8 cellular contexts compared by ENCODE assay signal in the genomic region with DNA sequence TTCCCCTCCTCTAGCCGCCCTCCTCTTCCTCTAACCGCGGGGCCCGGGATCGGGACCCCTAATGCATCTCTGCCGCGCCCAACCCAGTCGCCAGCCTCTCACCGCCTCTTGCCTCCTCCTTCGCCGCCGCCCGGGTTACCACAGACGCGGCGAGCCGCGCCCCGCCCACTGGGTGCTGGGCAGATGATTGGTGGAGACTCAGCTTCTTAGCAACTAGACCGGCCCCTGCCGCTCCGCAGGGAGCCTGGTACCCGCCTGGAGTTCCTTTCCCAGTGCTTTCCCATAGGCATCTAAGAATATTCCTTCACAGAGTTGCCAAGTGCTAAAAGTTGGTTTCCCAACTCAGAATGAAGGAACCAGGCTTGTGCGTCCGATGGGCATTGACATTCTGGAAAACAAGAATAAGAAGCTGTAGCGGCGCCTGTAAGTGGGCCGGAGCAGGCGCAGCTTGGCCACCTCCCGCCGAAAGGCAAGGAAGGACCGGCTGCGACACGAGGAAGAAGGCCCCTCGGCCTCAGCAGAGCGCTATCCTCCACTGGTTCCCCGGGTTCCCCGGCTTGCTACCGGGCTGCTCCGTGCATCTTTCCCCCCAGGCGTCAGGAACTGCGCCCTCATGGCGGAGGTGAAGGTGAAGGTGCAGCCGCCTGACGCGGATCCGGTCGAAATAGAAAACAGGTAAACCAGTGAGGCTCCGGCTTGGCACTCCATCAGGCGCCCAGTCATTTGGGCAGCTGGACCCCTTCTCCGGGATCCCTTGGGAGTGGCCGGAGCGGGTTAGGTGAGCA. TPM values are rescaled to one million over a fixed set of nuclear protein-coding genes. Genes with fewer than 3 reads are reported as not detected.
A peak's percentile ranks its signal among the peaks of the same experiment; 100 is the strongest.
DNase-seq lines count a peak whose midpoint lies in the region; ATAC-seq and TF ChIP-seq lines count a peak whose summit lies in the region.

Gene DZANK1, minus strand, starts transcription at position 137 of the 785 bp plus-strand sequence. CDS start 1,672 bp downstream, outside the sequence.
A gene with protein sequence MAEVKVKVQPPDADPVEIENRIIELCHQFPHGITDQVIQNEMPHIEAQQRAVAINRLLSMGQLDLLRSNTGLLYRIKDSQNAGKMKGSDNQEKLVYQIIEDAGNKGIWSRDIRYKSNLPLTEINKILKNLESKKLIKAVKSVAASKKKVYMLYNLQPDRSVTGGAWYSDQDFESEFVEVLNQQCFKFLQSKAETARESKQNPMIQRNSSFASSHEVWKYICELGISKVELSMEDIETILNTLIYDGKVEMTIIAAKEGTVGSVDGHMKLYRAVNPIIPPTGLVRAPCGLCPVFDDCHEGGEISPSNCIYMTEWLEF (plus strand): TSS at position 497 of the 785 bp plus-strand sequence. CDS start 117 bp downstream, at position 614.

- intact Hi-C loops in esophagus squamous epithelium (cut with DNase I): no loop called here

- peak within 1 kb of the TSS; percentile 89 for H3K27ac ChIP-seq in DND-41 (ENCODE audit: low read length)
- peak within 1 kb of the TSS; percentile 64 for H3K27ac ChIP-seq in KOPT-K1 (ENCODE audit: low read depth, low read length, poor library complexity, severe bottlenecking)
- peak within 1 kb of the TSS; percentile 72 to 85 (median 80) for H3K27ac ChIP-seq in Peyer's patch
- H3K27ac ChIP-seq in esophagus squamous epithelium: peak within 1 kb of the TSS; percentile 74 to 91 (median 88)
- peak within 1 kb of the TSS; percentile 90 for H3K27ac ChIP-seq in muscle layer of duodenum (ENCODE audit: low read length)

- H3K9ac ChIP-seq in DND-41 (ENCODE audit: low read depth, low read length): peak within 1 kb of the TSS; percentile 78

- 0% methylated on average over 5 to 29 of the region's 53 CpGs for WGBS in esophagus squamous epithelium, 2 donors

- H3K4me3 ChIP-seq in DND-41 (ENCODE audit: low read depth in 1 of 2, low read length in 2 of 2) (peak within 1 kb of the TSS; percentile 86 to 89), Peyer's patch (peak within 1 kb of the TSS; percentile 75 to 82 (median 80)), esophagus squamous epithelium (peak within 1 kb of the TSS; percentile 74 to 98 (median 82)), muscle layer of duodenum (ENCODE audit: low read depth in 1 of 2, low read length in 2 of 2) (peak within 1 kb of the TSS; percentile 78 to 100)

- ATAC-seq in DND-41 (ENCODE audit: insufficient read depth, low read depth) (peak; percentile 100), GM21825 (IDR thresholded peaks at IDR 0.05; ENCODE audit: unreplicated experiment) (peak; percentile 96)

- peaks cover 36% of the 10 kb centered on the region for H3K79me2 ChIP-seq in DND-41 (ENCODE audit: insufficient read depth, low read length)

- H3K4me1 ChIP-seq in DND-41 (ENCODE audit: insufficient read depth, low read length) (peaks cover 31% of the 10 kb centered on the region), Peyer's patch (peaks cover 0 to 12% (median 11%) of the 10 kb centered on the region in 4 donors), esophagus squamous epithelium (peaks cover 0 to 33% (median 10%) of the 10 kb centered on the region in 3 donors), muscle layer of duodenum (ENCODE audit: control insufficient read depth in 1 of 2, insufficient read depth in 2 of 2, low read length in 2 of 2) (peaks cover 0 to 23% of the 10 kb centered on the region in 2 donors)

- peak within 1 kb of the TSS; percentile 89 for H3K4me2 ChIP-seq in DND-41 (ENCODE audit: insufficient read depth, low read length)

- no peaks in the 10 kb centered on the region for H3K27me3 ChIP-seq in DND-41 (ENCODE audit: insufficient read depth, low read length, poor library complexity)
- H3K27me3 ChIP-seq in Peyer's patch: no peaks in the 10 kb centered on the region
- H3K27me3 ChIP-seq in esophagus squamous epithelium: no peaks in the 10 kb centered on the region
- H3K27me3 ChIP-seq in muscle layer of duodenum (ENCODE audit: low read depth, low read length): no peaks in the 10 kb centered on the region

- TF ChIP-seq POLR2A in Peyer's patch (IDR thresholded peaks at IDR 0.05) (peak in 1 of 2 donors; percentile 56), esophagus squamous epithelium (IDR thresholded peaks at IDR 0.05) (peak in 2 of 4 donors; percentile 20 to 35)

- TF ChIP-seq CTCF in DND-41 (IDR thresholded peaks at IDR 0.05; ENCODE audit: borderline replicate concordance, extremely low read depth, low read length, poor library complexity, severe bottlenecking) (no peak), Peyer's patch (IDR thresholded peaks at IDR 0.05) (peak in 1 of 6 experiments; percentile 16), esophagus squamous epithelium (IDR thresholded peaks at IDR 0.05) (peak in 1 of 6 experiments; percentile 29)

- DNase-seq in DND-41 (peak; percentile 98), Peyer's patch (peak; percentile 95 to 98 (median 96)), activated T-helper 1 cell treated with Interleukin-2 at 50 U/mL for 16 hours (ENCODE audit: low read depth) (peak; percentile 86), esophagus squamous epithelium (lab: John Stamatoyannopoulos, UW) (peak; percentile 74)
- DNase-seq in stimulated activated CD8-positive, alpha-beta memory T cell treated with anti-CD3 and anti-CD28 coated beads, Interleukin-7, amount 100 ng/mL, for 24 hours (ENCODE audit: low read depth): peak; percentile 82

- H3K36me3 ChIP-seq in DND-41 (ENCODE audit: insufficient read depth, low read length) (peaks cover 24% of the 10 kb centered on the region; the same call in 1 of the 2 replicates), KOPT-K1 (ENCODE audit: insufficient read depth, low read length) (peaks cover 27% of the 10 kb centered on the region), Peyer's patch (peaks cover 0 to 17% (median 0%) of the 10 kb centered on the region in 3 donors), esophagus squamous epithelium (peaks cover 0 to 32% (median 0%) of the 10 kb centered on the region in 3 donors), muscle layer of duodenum (ENCODE audit: control insufficient read depth in 1 of 2, insufficient read depth in 2 of 2, low read length in 2 of 2) (peaks cover 5 to 25% of the 10 kb centered on the region in 2 donors)

- H4K20me1 ChIP-seq in DND-41 (ENCODE audit: insufficient read depth, low read length): no peaks in the 10 kb centered on the region; the same call in 1 of the 2 replicates

- peak within 1 kb of the TSS; percentile 91 for H2AFZ ChIP-seq in DND-41 (ENCODE audit: low read depth, low read length)

- H3K9me3 ChIP-seq in DND-41 (ENCODE audit: insufficient read depth, low read length, severe bottlenecking) (no peaks in the 10 kb centered on the region), KOPT-K1 (ENCODE audit: insufficient read depth, low read length, poor library complexity, severe bottlenecking) (no peaks in the 10 kb centered on the region), Peyer's patch (no peaks in the 10 kb centered on the region), esophagus squamous epithelium (no peaks in the 10 kb centered on the region), muscle layer of duodenum (ENCODE audit: control insufficient read depth in 1 of 2, low read length in 2 of 2) (no peaks in the 10 kb centered on the region)

RNA-seq across cellular contexts. Expression of gene DZANK1, which starts in this region (rescaled TPM):
- total RNA-seq in Peyer's patch: 1 to 10 TPM; 1.6 to 5.0 (median 2.1) TPM
- 1 to 10 TPM in 2 of 4 donors, under 1 TPM in 2; 0.92 to 5.2 (median 1.1) TPM for total RNA-seq in esophagus squamous epithelium

RNA-seq across cellular contexts. Expression of the second gene that starts in this region (rescaled TPM):
- total RNA-seq in Peyer's patch (1 to 10 TPM; 7.4 to 9.9 (median 8.6) TPM), esophagus squamous epithelium (1 to 10 TPM; 5.1 to 9.2 (median 6.9) TPM)

Comparison
In these comparisons a context has a peak if more than half of its experiments do, and no peak if none do; other contexts are left out.
1. Peak in every context shown above with its lines: DNase-seq, ATAC-seq, H3K4me3 ChIP-seq and H3K27ac ChIP-seq.